ENCODE assay signal across 15 cellular contexts in genomic region chr9:37914701-37915358, GRCh38.
"Had no signal": no experiment of that assay in that cellular context is flagged by ENCODE, and none has a peak within 500 bp of the region (broad histone marks: within the 10 kb centered on the region; RNA-seq: fewer than 3 reads in every experiment).

No MANE protein-coding gene starts in this region.

- H3K9me3 ChIP-seq: colonic mucosa, esophagus squamous epithelium, ovary, transverse colon, vagina had no signal

- H3K4me1 ChIP-seq: colonic mucosa, transverse colon had no signal

- H3K27ac Mint-ChIP-seq: activated naive CD4-positive, alpha-beta T cell treated with anti-CD3 and anti-CD28 coated beads, Interleukin-2, amount 50 U/mL, for 72 hours; activated T-cell treated with anti-CD3 and anti-CD28 coated beads, Interleukin-2, amount 50 U/mL, for 24 hours; nephron progenitor cell; stimulated activated naive B cell treated with anti-CD40 and anti-IgM and Interleukin-4, amounts not matched to agents 10 μg/mL and 1 μg/mL and 100 μg/mL, for 72 hours had no signal

- H3K9me3 Mint-ChIP-seq: activated naive CD4-positive, alpha-beta T cell treated with anti-CD3 and anti-CD28 coated beads, Interleukin-2, amount 50 U/mL, for 72 hours; activated T-cell treated with anti-CD3 and anti-CD28 coated beads, Interleukin-2, amount 50 U/mL, for 24 hours; nephron progenitor cell; stimulated activated naive B cell treated with anti-CD40 and anti-IgM and Interleukin-4, amounts not matched to agents 10 μg/mL and 1 μg/mL and 100 μg/mL, for 72 hours had no signal

- H3K27me3 ChIP-seq: colonic mucosa, esophagus squamous epithelium, ovary, transverse colon, vagina had no signal

- H3K4me3 ChIP-seq: colonic mucosa, esophagus squamous epithelium, ovary, transverse colon, vagina had no signal

- H3K4me3 Mint-ChIP-seq: activated T-cell treated with anti-CD3 and anti-CD28 coated beads, Interleukin-2, amount 50 U/mL, for 24 hours; nephron progenitor cell; stimulated activated naive B cell treated with anti-CD40 and anti-IgM and Interleukin-4, amounts not matched to agents 10 μg/mL and 1 μg/mL and 100 μg/mL, for 72 hours had no signal

- ATAC-seq: stimulated activated naive B cell treated with anti-CD40 and anti-IgM and Interleukin-4, amounts not matched to agents 10 μg/mL and 1 μg/mL and 100 μg/mL, for 72 hours had no signal

- H3K36me3 Mint-ChIP-seq: activated naive CD4-positive, alpha-beta T cell treated with anti-CD3 and anti-CD28 coated beads, Interleukin-2, amount 50 U/mL, for 72 hours; stimulated activated naive B cell treated with anti-CD40 and anti-IgM and Interleukin-4, amounts not matched to agents 10 μg/mL and 1 μg/mL and 100 μg/mL, for 72 hours had no signal

- H3K36me3 ChIP-seq: colonic mucosa, ovary, transverse colon, vagina had no signal

- DNase-seq: activated CD4-positive, alpha-beta T cell treated with anti-CD3 and anti-CD28 coated beads for 1 hour; activated CD4-positive, alpha-beta T cell treated with anti-CD3 and anti-CD28 coated beads, Interleukin-2, amount 50 U/mL, for 4 hours; activated T-cell treated with anti-CD3 and anti-CD28 coated beads, Interleukin-2, amount 50 U/mL, for 24 hours; caudate nucleus; colonic mucosa; esophagus squamous epithelium; hypothalamus; mesendoderm; nephron progenitor cell; ovary; stimulated activated CD4-positive, alpha-beta T cell treated with anti-CD3 and anti-CD28 coated beads, Interleukin-2, amount 100 ng/mL, for 48 hours; stimulated activated naive B cell treated with anti-CD40 and anti-IgM and Interleukin-4, amounts not matched to agents 10 μg/mL and 1 μg/mL and 100 μg/mL, for 72 hours; transverse colon had no signal

- H3K27ac ChIP-seq: colonic mucosa, esophagus squamous epithelium, ovary, transverse colon, vagina had no signal

- H3K27me3 Mint-ChIP-seq: activated T-cell treated with anti-CD3 and anti-CD28 coated beads, Interleukin-2, amount 50 U/mL, for 24 hours; stimulated activated naive B cell treated with anti-CD40 and anti-IgM and Interleukin-4, amounts not matched to agents 10 μg/mL and 1 μg/mL and 100 μg/mL, for 72 hours had no signal
